In genomic region chr6:106064766-106065165, GRCh38 we compare ENCODE assay signal across 15 cellular contexts.
"Had no signal": no experiment of that assay in that cellular context is flagged by ENCODE, and none has a peak within 500 bp of the region (broad histone marks: within the 10 kb centered on the region; RNA-seq: fewer than 3 reads in every experiment).

No MANE protein-coding gene starts in this region.

- H3K9me3 ChIP-seq: ascending aorta, right atrium auricular region, tibial nerve, uterus had no signal

- H2AFZ ChIP-seq: hepatocyte had no signal

- H3K36me3 ChIP-seq: ascending aorta, right atrium auricular region, tibial nerve, uterus had no signal

- H3K4me3 ChIP-seq: ascending aorta, hepatocyte, right atrium auricular region, tibial nerve, uterus had no signal

- DNase-seq: activated CD4-positive, alpha-beta T cell treated with anti-CD3 and anti-CD28 coated beads, Interleukin-2, amount 10 ng/mL, durations not matched to agents 7 days and 5 days; activated naive CD4-positive, alpha-beta T cell treated with Interleukin-2 at 50 U/mL for 16 hours; activated naive CD8-positive, alpha-beta T cell treated with anti-CD3 and anti-CD28 coated beads, Interleukin-2, amount 50 U/mL, for 24 hours; dermis blood vessel endothelial cell; effector memory CD8-positive, alpha-beta T cell; natural killer cell; nucleus accumbens; stimulated activated CD4-positive, alpha-beta T cell treated with anti-CD3 and anti-CD28 coated beads, Interleukin-4, amount 100 ng/mL, for 1 hour; stimulated activated naive CD4-positive, alpha-beta T cell treated with Interleukin-2 at 50 U/mL for 16 hours; substantia nigra; uterus had no signal

- H3K4me2 ChIP-seq: hepatocyte had no signal

- H3K4me3 Mint-ChIP-seq: activated CD4-positive, alpha-beta T cell treated with anti-CD3 and anti-CD28 coated beads, Interleukin-2, amount 10 ng/mL, durations not matched to agents 7 days and 5 days; activated naive CD8-positive, alpha-beta T cell treated with anti-CD3 and anti-CD28 coated beads, Interleukin-2, amount 50 U/mL, for 24 hours; effector memory CD8-positive, alpha-beta T cell; natural killer cell had no signal

- H3K9me3 Mint-ChIP-seq: activated naive CD8-positive, alpha-beta T cell treated with anti-CD3 and anti-CD28 coated beads, Interleukin-2, amount 50 U/mL, for 24 hours; effector memory CD8-positive, alpha-beta T cell; natural killer cell had no signal

- ATAC-seq: activated naive CD8-positive, alpha-beta T cell treated with anti-CD3 and anti-CD28 coated beads, Interleukin-2, amount 50 U/mL, for 24 hours; effector memory CD8-positive, alpha-beta T cell; natural killer cell had no signal

- H3K27ac ChIP-seq: ascending aorta, hepatocyte, right atrium auricular region, tibial nerve, uterus had no signal

- H3K27ac Mint-ChIP-seq: activated CD4-positive, alpha-beta T cell treated with anti-CD3 and anti-CD28 coated beads, Interleukin-2, amount 10 ng/mL, durations not matched to agents 7 days and 5 days; activated naive CD8-positive, alpha-beta T cell treated with anti-CD3 and anti-CD28 coated beads, Interleukin-2, amount 50 U/mL, for 24 hours; effector memory CD8-positive, alpha-beta T cell; natural killer cell had no signal

- H3K4me1 Mint-ChIP-seq: activated naive CD8-positive, alpha-beta T cell treated with anti-CD3 and anti-CD28 coated beads, Interleukin-2, amount 50 U/mL, for 24 hours; natural killer cell had no signal

- H3K4me1 ChIP-seq: ascending aorta, uterus had no signal

- H3K36me3 Mint-ChIP-seq: natural killer cell had no signal

- H3K27me3 Mint-ChIP-seq: effector memory CD8-positive, alpha-beta T cell had no signal

- H3K27me3 ChIP-seq: ascending aorta, right atrium auricular region, tibial nerve, uterus had no signal
